Comparison of ENCODE assay signal across 24 cellular contexts in genomic region chr1:236472850-236473788, GRCh38.
"Had no signal": no experiment of that assay in that cellular context is flagged by ENCODE, and none has a peak within 500 bp of the region (broad histone marks: within the 10 kb centered on the region; RNA-seq: fewer than 3 reads in every experiment).

No MANE protein-coding gene starts in this region.

- DNase-seq: activated CD4-positive, alpha-beta T cell treated with anti-CD3 and anti-CD28 coated beads, Interleukin-2, amount 10 ng/mL, durations not matched to agents 7 days and 5 days; activated CD8-positive, alpha-beta memory T cell treated with anti-CD3 and anti-CD28 coated beads, Interleukin-2, amount 10 ng/mL, durations not matched to agents 7 days and 5 days; activated CD8-positive, alpha-beta T cell treated with anti-CD3 and anti-CD28 coated beads for 36 hours; activated naive CD4-positive, alpha-beta T cell; activated naive CD8-positive, alpha-beta T cell treated with anti-CD3 and anti-CD28 coated beads, Interleukin-2, amount 10 ng/mL, durations not matched to agents 7 days and 5 days; activated T-cell treated with anti-CD3 and anti-CD28 coated beads for 4 hours; amniotic stem cell; foreskin fibroblast; kidney; naive thymus-derived CD8-positive, alpha-beta T cell; ovary; spleen; stimulated activated CD4-positive, alpha-beta T cell treated with anti-CD3 and anti-CD28 coated beads, Interleukin-4, amount 100 ng/mL, for 1 hour; stimulated activated naive CD4-positive, alpha-beta T cell; upper lobe of right lung had no signal

- ATAC-seq: activated CD4-positive, CD25-positive, alpha-beta regulatory T cell treated with anti-CD3 and anti-CD28 coated beads, Interleukin-2, amount 50 U/mL, for 24 hours; activated CD8-positive, alpha-beta memory T cell treated with anti-CD3 and anti-CD28 coated beads, Interleukin-2, amount 10 ng/mL, durations not matched to agents 7 days and 5 days; activated CD8-positive, alpha-beta T cell treated with anti-CD3 and anti-CD28 coated beads for 36 hours; naive thymus-derived CD8-positive, alpha-beta T cell; upper lobe of right lung had no signal

- H3K4me3 Mint-ChIP-seq: activated CD4-positive, alpha-beta T cell treated with anti-CD3 and anti-CD28 coated beads, Interleukin-2, amount 10 ng/mL, durations not matched to agents 7 days and 5 days; activated CD8-positive, alpha-beta memory T cell treated with anti-CD3 and anti-CD28 coated beads, Interleukin-2, amount 10 ng/mL, durations not matched to agents 7 days and 5 days; activated CD8-positive, alpha-beta T cell treated with anti-CD3 and anti-CD28 coated beads for 36 hours; activated naive CD8-positive, alpha-beta T cell treated with anti-CD3 and anti-CD28 coated beads, Interleukin-2, amount 10 ng/mL, durations not matched to agents 7 days and 5 days; activated T-helper 1 cell treated with anti-CD3 and anti-CD28 coated beads, Interleukin-12 subunit alpha, Interleukin-12 subunit beta, Interleukin-2, Interleukin-4 antibody, amounts not matched to agents 30 ng/mL and 10 ng/mL and 1 ng/mL, durations not matched to agents 14 hours and 24 hours and 36 hours; mesothelial cell of epicardium; naive thymus-derived CD8-positive, alpha-beta T cell had no signal

- H3K4me3 ChIP-seq: breast epithelium, coronary artery, lung, ovary, prostate gland, spleen, thoracic aorta, upper lobe of right lung had no signal

- H3K4me1 Mint-ChIP-seq: activated CD4-positive, alpha-beta T cell treated with anti-CD3 and anti-CD28 coated beads, Interleukin-2, amount 10 ng/mL, durations not matched to agents 7 days and 5 days; activated CD8-positive, alpha-beta memory T cell treated with anti-CD3 and anti-CD28 coated beads, Interleukin-2, amount 10 ng/mL, durations not matched to agents 7 days and 5 days; activated naive CD8-positive, alpha-beta T cell treated with anti-CD3 and anti-CD28 coated beads, Interleukin-2, amount 10 ng/mL, durations not matched to agents 7 days and 5 days; naive thymus-derived CD8-positive, alpha-beta T cell had no signal

- H3K4me1 ChIP-seq: breast epithelium, prostate gland, spleen, upper lobe of right lung had no signal

- H3K27me3 ChIP-seq: breast epithelium, ovary, upper lobe of right lung had no signal

- H3K9me3 ChIP-seq: breast epithelium, ovary, prostate gland, spleen, thoracic aorta, upper lobe of right lung had no signal

- H3K27ac Mint-ChIP-seq: activated CD4-positive, alpha-beta T cell treated with anti-CD3 and anti-CD28 coated beads, Interleukin-2, amount 10 ng/mL, durations not matched to agents 7 days and 5 days; activated CD8-positive, alpha-beta memory T cell treated with anti-CD3 and anti-CD28 coated beads, Interleukin-2, amount 10 ng/mL, durations not matched to agents 7 days and 5 days; activated CD8-positive, alpha-beta T cell treated with anti-CD3 and anti-CD28 coated beads for 36 hours; activated naive CD8-positive, alpha-beta T cell treated with anti-CD3 and anti-CD28 coated beads, Interleukin-2, amount 10 ng/mL, durations not matched to agents 7 days and 5 days; activated T-helper 1 cell treated with anti-CD3 and anti-CD28 coated beads, Interleukin-12 subunit alpha, Interleukin-12 subunit beta, Interleukin-2, Interleukin-4 antibody, amounts not matched to agents 30 ng/mL and 10 ng/mL and 1 ng/mL, durations not matched to agents 14 hours and 24 hours and 36 hours had no signal

- H3K27ac ChIP-seq: breast epithelium, coronary artery, epithelial cell of prostate, ovary, prostate gland, spleen, thoracic aorta, upper lobe of right lung had no signal

- H3K36me3 ChIP-seq: breast epithelium, ovary, prostate gland, spleen, thoracic aorta, upper lobe of right lung had no signal

- H3K36me3 Mint-ChIP-seq: activated CD8-positive, alpha-beta memory T cell treated with anti-CD3 and anti-CD28 coated beads, Interleukin-2, amount 10 ng/mL, durations not matched to agents 7 days and 5 days; activated naive CD8-positive, alpha-beta T cell treated with anti-CD3 and anti-CD28 coated beads, Interleukin-2, amount 10 ng/mL, durations not matched to agents 7 days and 5 days; naive thymus-derived CD8-positive, alpha-beta T cell had no signal

- H3K9me3 Mint-ChIP-seq: activated CD4-positive, alpha-beta T cell treated with anti-CD3 and anti-CD28 coated beads, Interleukin-2, amount 10 ng/mL, durations not matched to agents 7 days and 5 days; activated CD8-positive, alpha-beta T cell treated with anti-CD3 and anti-CD28 coated beads for 36 hours; activated naive CD8-positive, alpha-beta T cell treated with anti-CD3 and anti-CD28 coated beads, Interleukin-2, amount 10 ng/mL, durations not matched to agents 7 days and 5 days; activated T-helper 1 cell treated with anti-CD3 and anti-CD28 coated beads, Interleukin-12 subunit alpha, Interleukin-12 subunit beta, Interleukin-2, Interleukin-4 antibody, amounts not matched to agents 30 ng/mL and 10 ng/mL and 1 ng/mL, durations not matched to agents 14 hours and 24 hours and 36 hours; mesothelial cell of epicardium; naive thymus-derived CD8-positive, alpha-beta T cell had no signal
